In genomic region chr3:57597973-57598351, GRCh38 we compare ENCODE assay signal across 8 cellular contexts. TPM values are rescaled to one million over a fixed set of nuclear protein-coding genes. Genes with fewer than 3 reads are reported as not detected.
DNase-seq lines count a peak whose midpoint lies in the region; ATAC-seq and TF ChIP-seq lines count a peak whose summit lies in the region.

No MANE protein-coding gene starts in this region.

- under 1% methylated on average over 12 of the region's 12 CpGs for WGBS in suprapubic skin

- no peak for TF ChIP-seq POLR2A in suprapubic skin (IDR thresholded peaks at IDR 0.05)

- no peaks in the 10 kb centered on the region for H3K27me3 ChIP-seq in suprapubic skin

- no peak for TF ChIP-seq CTCF in suprapubic skin (IDR thresholded peaks at IDR 0.05)

- peaks cover 47% of the 10 kb centered on the region for H3K4me1 ChIP-seq in suprapubic skin

- peak overlapping the region; percentile 95 for H3K27ac ChIP-seq in suprapubic skin

- H3K9me3 ChIP-seq in suprapubic skin: no peaks in the 10 kb centered on the region

- ATAC-seq in GM21576 (IDR thresholded peaks at IDR 0.05; ENCODE audit: unreplicated experiment) (no peak), GM21360 (IDR thresholded peaks at IDR 0.05; ENCODE audit: unreplicated experiment) (no peak)

- no peaks in the 10 kb centered on the region for H3K36me3 ChIP-seq in suprapubic skin

- TF ChIP-seq EP300 in suprapubic skin (IDR thresholded peaks at IDR 0.05): no peak

- DNase-seq in stimulated activated CD8-positive, alpha-beta memory T cell treated with anti-CD3 and anti-CD28 coated beads, Interleukin-12 subunit alpha, Interleukin-12 subunit beta, amount 100 ng/mL, for 1 hour (ENCODE audit: low read depth): peak; percentile 13
- DNase-seq in stimulated activated CD8-positive, alpha-beta memory T cell treated with anti-CD3 and anti-CD28 coated beads, Interleukin-4, amount 100 ng/mL, for 48 hours: no peak
- peak; percentile 22 for DNase-seq in activated gamma-delta T cell treated with anti-CD3 and anti-CD28 coated beads, Interleukin-2, amount 50 U/mL, for 16 hours (ENCODE audit: low read depth)
- DNase-seq in iris pigment epithelial cell (ENCODE audit: low read depth) (peak; percentile 61), suprapubic skin (ENCODE audit: low spot score in 2 of 2) (no peak), DMS114 treated with DMSO at 0.1 percent for 48 hours (lab: John Stamatoyannopoulos, UW; ENCODE audit: unreplicated experiment) (no peak)

- peak overlapping the region; percentile 86 for H3K4me3 ChIP-seq in suprapubic skin

RNA-seq across cellular contexts. Expression of gene ARF4, which starts 0.8 kb away (rescaled TPM):
- 10 to 100 TPM; 50.9 to 72.1 (median 63.4) TPM for total RNA-seq in suprapubic skin

RNA-seq across cellular contexts. Expression of gene PDE12, which starts 41.9 kb away (rescaled TPM):
- 10 to 100 TPM; 19.6 to 28.7 (median 25.0) TPM for total RNA-seq in suprapubic skin

RNA-seq across cellular contexts. Expression of gene DNAH12, which starts 53.8 kb away (rescaled TPM):
- under 1 TPM in 1 of 4 donors, not detected in 3; 0.73 TPM for total RNA-seq in suprapubic skin

Comparison
In these comparisons a context has a peak if more than half of its experiments do, and no peak if none do; other contexts are left out.
1. DNase-seq: peak in stimulated activated CD8-positive, alpha-beta memory T cell treated with anti-CD3 and anti-CD28 coated beads, Interleukin-12 subunit alpha, Interleukin-12 subunit beta, amount 100 ng/mL, for 1 hour (single experiment), activated gamma-delta T cell treated with anti-CD3 and anti-CD28 coated beads, Interleukin-2, amount 50 U/mL, for 16 hours (single experiment) and iris pigment epithelial cell (single experiment); none in stimulated activated CD8-positive, alpha-beta memory T cell treated with anti-CD3 and anti-CD28 coated beads, Interleukin-4, amount 100 ng/mL, for 48 hours (single experiment), suprapubic skin (0 of 2) and DMS114 treated with DMSO at 0.1 percent for 48 hours (single experiment).